3 cellular contexts compared by ENCODE assay signal in the genomic region with DNA sequence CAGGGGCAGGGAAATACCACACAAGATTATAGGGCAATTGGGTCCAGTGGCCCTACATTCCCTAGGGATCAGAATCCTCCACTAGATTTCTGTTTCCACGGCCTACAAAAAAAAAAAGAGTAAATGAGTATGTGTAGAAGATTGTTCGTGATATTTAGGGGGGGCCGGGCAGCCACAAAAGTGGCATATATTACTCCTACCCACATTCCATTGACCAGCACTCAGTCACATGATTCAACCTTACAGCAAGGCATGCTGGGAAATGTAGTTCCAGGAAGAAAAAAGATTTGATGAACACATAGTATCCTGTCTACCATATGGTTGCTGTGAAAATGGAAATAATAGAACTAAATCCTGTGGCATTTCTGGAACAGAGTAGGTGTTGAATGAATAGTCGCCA.
A peak's percentile ranks its signal among the peaks of the same experiment; 100 is the strongest.
TF ChIP-seq lines count a peak whose summit lies in the region.

No MANE protein-coding gene starts in this region.

TF ChIP-seq in SK-N-SH, 30 proteins besides CTCF, POLR2A, EP300 and RAD21:
- TF ChIP-seq, protein P1, sequence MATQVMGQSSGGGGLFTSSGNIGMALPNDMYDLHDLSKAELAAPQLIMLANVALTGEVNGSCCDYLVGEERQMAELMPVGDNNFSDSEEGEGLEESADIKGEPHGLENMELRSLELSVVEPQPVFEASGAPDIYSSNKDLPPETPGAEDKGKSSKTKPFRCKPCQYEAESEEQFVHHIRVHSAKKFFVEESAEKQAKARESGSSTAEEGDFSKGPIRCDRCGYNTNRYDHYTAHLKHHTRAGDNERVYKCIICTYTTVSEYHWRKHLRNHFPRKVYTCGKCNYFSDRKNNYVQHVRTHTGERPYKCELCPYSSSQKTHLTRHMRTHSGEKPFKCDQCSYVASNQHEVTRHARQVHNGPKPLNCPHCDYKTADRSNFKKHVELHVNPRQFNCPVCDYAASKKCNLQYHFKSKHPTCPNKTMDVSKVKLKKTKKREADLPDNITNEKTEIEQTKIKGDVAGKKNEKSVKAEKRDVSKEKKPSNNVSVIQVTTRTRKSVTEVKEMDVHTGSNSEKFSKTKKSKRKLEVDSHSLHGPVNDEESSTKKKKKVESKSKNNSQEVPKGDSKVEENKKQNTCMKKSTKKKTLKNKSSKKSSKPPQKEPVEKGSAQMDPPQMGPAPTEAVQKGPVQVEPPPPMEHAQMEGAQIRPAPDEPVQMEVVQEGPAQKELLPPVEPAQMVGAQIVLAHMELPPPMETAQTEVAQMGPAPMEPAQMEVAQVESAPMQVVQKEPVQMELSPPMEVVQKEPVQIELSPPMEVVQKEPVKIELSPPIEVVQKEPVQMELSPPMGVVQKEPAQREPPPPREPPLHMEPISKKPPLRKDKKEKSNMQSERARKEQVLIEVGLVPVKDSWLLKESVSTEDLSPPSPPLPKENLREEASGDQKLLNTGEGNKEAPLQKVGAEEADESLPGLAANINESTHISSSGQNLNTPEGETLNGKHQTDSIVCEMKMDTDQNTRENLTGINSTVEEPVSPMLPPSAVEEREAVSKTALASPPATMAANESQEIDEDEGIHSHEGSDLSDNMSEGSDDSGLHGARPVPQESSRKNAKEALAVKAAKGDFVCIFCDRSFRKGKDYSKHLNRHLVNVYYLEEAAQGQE (IDR thresholded peaks at IDR 0.05; ENCODE audit: low read depth, low read length): no peak
- TF ChIP-seq, protein P2, sequence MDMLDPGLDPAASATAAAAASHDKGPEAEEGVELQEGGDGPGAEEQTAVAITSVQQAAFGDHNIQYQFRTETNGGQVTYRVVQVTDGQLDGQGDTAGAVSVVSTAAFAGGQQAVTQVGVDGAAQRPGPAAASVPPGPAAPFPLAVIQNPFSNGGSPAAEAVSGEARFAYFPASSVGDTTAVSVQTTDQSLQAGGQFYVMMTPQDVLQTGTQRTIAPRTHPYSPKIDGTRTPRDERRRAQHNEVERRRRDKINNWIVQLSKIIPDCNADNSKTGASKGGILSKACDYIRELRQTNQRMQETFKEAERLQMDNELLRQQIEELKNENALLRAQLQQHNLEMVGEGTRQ (IDR thresholded peaks at IDR 0.05; ENCODE audit: borderline replicate concordance, low read depth, low read length): no peak
- TF ChIP-seq SMC3 (IDR thresholded peaks at IDR 0.05; ENCODE audit: low read depth, low read length) (no peak), JUND (IDR thresholded peaks at IDR 0.05) (no peak)
- TF ChIP-seq, protein P3, sequence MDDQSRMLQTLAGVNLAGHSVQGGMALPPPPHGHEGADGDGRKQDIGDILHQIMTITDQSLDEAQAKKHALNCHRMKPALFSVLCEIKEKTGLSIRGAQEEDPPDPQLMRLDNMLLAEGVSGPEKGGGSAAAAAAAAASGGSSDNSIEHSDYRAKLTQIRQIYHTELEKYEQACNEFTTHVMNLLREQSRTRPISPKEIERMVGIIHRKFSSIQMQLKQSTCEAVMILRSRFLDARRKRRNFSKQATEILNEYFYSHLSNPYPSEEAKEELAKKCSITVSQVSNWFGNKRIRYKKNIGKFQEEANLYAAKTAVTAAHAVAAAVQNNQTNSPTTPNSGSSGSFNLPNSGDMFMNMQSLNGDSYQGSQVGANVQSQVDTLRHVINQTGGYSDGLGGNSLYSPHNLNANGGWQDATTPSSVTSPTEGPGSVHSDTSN (IDR thresholded peaks at IDR 0.05): no peak
- TF ChIP-seq, protein P4, sequence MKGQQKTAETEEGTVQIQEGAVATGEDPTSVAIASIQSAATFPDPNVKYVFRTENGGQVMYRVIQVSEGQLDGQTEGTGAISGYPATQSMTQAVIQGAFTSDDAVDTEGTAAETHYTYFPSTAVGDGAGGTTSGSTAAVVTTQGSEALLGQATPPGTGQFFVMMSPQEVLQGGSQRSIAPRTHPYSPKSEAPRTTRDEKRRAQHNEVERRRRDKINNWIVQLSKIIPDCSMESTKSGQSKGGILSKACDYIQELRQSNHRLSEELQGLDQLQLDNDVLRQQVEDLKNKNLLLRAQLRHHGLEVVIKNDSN (IDR thresholded peaks at IDR 0.05; ENCODE audit: borderline replicate concordance, low read depth): peak; percentile 68; the same call in 1 of the 2 replicates

TF ChIP-seq in SK-N-SH treated with all-trans-retinoic acid at 6 μM for 48 hours, 23 proteins besides CTCF, POLR2A, EP300 and RAD21:
- no peak for TF ChIP-seq ZFP3 (CRISPR knock-in tag; IDR thresholded peaks at IDR 0.05)
- no peak for TF ChIP-seq TCF4 (CRISPR knock-in tag; IDR thresholded peaks at IDR 0.05; ENCODE audit: borderline replicate concordance)
- no peak for TF ChIP-seq ARNTL (CRISPR knock-in tag; IDR thresholded peaks at IDR 0.05; ENCODE audit: borderline replicate concordance, low read depth)
- TF ChIP-seq ISL1 (CRISPR knock-in tag; IDR thresholded peaks at IDR 0.05): no peak
- TF ChIP-seq OSR1 (CRISPR knock-in tag; IDR thresholded peaks at IDR 0.05): no peak
- TF ChIP-seq, protein P5, sequence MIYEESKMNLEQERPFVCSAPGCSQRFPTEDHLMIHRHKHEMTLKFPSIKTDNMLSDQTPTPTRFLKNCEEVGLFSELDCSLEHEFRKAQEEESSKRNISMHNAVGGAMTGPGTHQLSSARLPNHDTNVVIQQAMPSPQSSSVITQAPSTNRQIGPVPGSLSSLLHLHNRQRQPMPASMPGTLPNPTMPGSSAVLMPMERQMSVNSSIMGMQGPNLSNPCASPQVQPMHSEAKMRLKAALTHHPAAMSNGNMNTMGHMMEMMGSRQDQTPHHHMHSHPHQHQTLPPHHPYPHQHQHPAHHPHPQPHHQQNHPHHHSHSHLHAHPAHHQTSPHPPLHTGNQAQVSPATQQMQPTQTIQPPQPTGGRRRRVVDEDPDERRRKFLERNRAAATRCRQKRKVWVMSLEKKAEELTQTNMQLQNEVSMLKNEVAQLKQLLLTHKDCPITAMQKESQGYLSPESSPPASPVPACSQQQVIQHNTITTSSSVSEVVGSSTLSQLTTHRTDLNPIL (CRISPR knock-in tag; IDR thresholded peaks at IDR 0.05; ENCODE audit: low read depth): no peak
- TF ChIP-seq, protein P6, sequence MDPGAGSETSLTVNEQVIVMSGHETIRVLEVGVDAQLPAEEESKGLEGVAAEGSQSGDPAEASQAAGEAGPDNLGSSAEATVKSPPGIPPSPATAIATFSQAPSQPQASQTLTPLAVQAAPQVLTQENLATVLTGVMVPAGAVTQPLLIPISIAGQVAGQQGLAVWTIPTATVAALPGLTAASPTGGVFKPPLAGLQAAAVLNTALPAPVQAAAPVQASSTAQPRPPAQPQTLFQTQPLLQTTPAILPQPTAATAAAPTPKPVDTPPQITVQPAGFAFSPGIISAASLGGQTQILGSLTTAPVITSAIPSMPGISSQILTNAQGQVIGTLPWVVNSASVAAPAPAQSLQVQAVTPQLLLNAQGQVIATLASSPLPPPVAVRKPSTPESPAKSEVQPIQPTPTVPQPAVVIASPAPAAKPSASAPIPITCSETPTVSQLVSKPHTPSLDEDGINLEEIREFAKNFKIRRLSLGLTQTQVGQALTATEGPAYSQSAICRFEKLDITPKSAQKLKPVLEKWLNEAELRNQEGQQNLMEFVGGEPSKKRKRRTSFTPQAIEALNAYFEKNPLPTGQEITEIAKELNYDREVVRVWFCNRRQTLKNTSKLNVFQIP (CRISPR knock-in tag; IDR thresholded peaks at IDR 0.05; ENCODE audit: borderline replicate concordance, low read depth): no peak
- no peak for TF ChIP-seq ZFP30 (CRISPR knock-in tag; IDR thresholded peaks at IDR 0.05)
- no peak for TF ChIP-seq ZC3H10 (CRISPR knock-in tag; IDR thresholded peaks at IDR 0.05)
- no peak for TF ChIP-seq RARB (CRISPR knock-in tag; IDR thresholded peaks at IDR 0.05)
- no peak for TF ChIP-seq ESRRG (CRISPR knock-in tag; IDR thresholded peaks at IDR 0.05)
- no peak for TF ChIP-seq CSDC2 (CRISPR knock-in tag; IDR thresholded peaks at IDR 0.05)
- TF ChIP-seq SNAI2 (CRISPR knock-in tag; IDR thresholded peaks at IDR 0.05): no peak
- TF ChIP-seq TOX (CRISPR knock-in tag; IDR thresholded peaks at IDR 0.05; ENCODE audit: borderline replicate concordance): no peak
- TF ChIP-seq, protein P7, sequence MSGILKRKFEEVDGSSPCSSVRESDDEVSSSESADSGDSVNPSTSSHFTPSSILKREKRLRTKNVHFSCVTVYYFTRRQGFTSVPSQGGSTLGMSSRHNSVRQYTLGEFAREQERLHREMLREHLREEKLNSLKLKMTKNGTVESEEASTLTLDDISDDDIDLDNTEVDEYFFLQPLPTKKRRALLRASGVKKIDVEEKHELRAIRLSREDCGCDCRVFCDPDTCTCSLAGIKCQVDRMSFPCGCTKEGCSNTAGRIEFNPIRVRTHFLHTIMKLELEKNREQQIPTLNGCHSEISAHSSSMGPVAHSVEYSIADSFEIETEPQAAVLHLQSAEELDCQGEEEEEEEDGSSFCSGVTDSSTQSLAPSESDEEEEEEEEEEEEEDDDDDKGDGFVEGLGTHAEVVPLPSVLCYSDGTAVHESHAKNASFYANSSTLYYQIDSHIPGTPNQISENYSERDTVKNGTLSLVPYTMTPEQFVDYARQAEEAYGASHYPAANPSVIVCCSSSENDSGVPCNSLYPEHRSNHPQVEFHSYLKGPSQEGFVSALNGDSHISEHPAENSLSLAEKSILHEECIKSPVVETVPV (CRISPR knock-in tag; IDR thresholded peaks at IDR 0.05): no peak
- TF ChIP-seq ZNF70 (CRISPR knock-in tag; IDR thresholded peaks at IDR 0.05): no peak

TF ChIP-seq in WTC11, 78 proteins besides CTCF, POLR2A, EP300 and RAD21:
- TF ChIP-seq, protein P2 (CRISPR knock-in tag; IDR thresholded peaks at IDR 0.05): peak; percentile 93
- TF ChIP-seq, protein P8, sequence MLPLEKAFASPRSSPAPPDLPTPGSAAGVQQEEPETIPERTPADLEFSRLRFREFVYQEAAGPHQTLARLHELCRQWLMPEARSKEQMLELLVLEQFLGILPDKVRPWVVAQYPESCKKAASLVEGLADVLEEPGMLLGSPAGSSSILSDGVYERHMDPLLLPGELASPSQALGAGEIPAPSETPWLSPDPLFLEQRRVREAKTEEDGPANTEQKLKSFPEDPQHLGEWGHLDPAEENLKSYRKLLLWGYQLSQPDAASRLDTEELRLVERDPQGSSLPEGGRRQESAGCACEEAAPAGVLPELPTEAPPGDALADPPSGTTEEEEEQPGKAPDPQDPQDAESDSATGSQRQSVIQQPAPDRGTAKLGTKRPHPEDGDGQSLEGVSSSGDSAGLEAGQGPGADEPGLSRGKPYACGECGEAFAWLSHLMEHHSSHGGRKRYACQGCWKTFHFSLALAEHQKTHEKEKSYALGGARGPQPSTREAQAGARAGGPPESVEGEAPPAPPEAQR (CRISPR knock-in tag; IDR thresholded peaks at IDR 0.05): no peak
- TF ChIP-seq, protein P4 (CRISPR knock-in tag; IDR thresholded peaks at IDR 0.05): peak; percentile 92
TF ChIP-seq in WTC11: peak in this region for 2.
